2 cellular contexts compared by ENCODE assay signal in the genomic region with DNA sequence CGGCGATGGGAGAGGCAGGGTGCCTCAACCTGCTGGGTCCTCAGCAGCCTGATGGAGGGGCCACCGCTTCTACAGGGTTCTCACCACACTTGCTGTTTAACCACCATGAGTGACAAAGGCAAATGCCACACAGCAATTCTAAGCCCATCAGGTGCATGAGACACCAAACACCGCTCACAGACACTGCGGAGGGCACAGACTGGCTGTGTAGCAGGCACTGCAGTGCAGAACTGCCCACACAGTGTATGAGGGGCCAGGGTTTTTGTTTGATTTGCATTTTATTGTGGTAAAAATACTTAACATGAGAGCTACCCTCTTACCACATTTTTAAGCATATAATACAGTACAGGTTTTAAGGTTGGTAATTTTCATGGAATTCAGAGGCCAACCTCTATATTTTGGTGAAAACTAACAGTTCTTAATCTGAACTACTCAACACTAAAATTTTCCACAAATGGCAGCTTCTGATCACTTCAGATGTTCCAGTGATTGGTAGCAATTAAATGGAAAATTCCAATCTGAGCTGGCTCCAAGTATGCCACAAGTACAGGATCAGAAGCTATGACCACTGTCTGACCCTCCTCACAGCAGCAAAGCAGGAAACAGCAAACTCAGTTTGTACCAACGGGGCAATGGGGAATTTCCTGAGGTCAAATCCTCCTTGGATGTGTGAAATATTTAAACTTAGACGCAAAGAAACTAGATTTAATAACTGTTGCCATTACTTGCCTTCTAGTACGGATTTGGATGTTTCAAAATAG.
A peak's percentile ranks its signal among the peaks of the same experiment; 100 is the strongest.
TF ChIP-seq lines count a peak whose summit lies in the region.

No MANE protein-coding gene starts in this region.

TF ChIP-seq in HCT116, 20 proteins besides CTCF, POLR2A, EP300 and RAD21:
- TF ChIP-seq EZH2 (IDR thresholded peaks at IDR 0.05) (no peak), JUND (IDR thresholded peaks at IDR 0.05) (no peak), YY1 (IDR thresholded peaks at IDR 0.05; ENCODE audit: extremely low read depth, insufficient replicate concordance, low read depth, low read length) (no peak), CBX3 (IDR thresholded peaks at IDR 0.05; ENCODE audit: low read depth) (no peak), SRF (IDR thresholded peaks at IDR 0.05; ENCODE audit: low read depth) (no peak), CEBPB (IDR thresholded peaks at IDR 0.05; ENCODE audit: low read depth) (no peak), SP1 (IDR thresholded peaks at IDR 0.05; ENCODE audit: low read depth) (no peak), TCF7L2 (IDR thresholded peaks at IDR 0.05; ENCODE audit: borderline replicate concordance, extremely low read depth, insufficient read depth, insufficient read length) (no peak), EZH2phosphoT487 (IDR thresholded peaks at IDR 0.05; ENCODE audit: borderline replicate concordance) (no peak), EGR1 (IDR thresholded peaks at IDR 0.05; ENCODE audit: low read depth) (no peak)
- TF ChIP-seq, protein P1, sequence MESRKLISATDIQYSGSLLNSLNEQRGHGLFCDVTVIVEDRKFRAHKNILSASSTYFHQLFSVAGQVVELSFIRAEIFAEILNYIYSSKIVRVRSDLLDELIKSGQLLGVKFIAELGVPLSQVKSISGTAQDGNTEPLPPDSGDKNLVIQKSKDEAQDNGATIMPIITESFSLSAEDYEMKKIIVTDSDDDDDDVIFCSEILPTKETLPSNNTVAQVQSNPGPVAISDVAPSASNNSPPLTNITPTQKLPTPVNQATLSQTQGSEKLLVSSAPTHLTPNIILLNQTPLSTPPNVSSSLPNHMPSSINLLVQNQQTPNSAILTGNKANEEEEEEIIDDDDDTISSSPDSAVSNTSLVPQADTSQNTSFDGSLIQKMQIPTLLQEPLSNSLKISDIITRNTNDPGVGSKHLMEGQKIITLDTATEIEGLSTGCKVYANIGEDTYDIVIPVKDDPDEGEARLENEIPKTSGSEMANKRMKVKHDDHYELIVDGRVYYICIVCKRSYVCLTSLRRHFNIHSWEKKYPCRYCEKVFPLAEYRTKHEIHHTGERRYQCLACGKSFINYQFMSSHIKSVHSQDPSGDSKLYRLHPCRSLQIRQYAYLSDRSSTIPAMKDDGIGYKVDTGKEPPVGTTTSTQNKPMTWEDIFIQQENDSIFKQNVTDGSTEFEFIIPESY (IDR thresholded peaks at IDR 0.05; ENCODE audit: extremely low read depth, insufficient replicate concordance, low read length) = no peak
- TF ChIP-seq, protein P2, sequence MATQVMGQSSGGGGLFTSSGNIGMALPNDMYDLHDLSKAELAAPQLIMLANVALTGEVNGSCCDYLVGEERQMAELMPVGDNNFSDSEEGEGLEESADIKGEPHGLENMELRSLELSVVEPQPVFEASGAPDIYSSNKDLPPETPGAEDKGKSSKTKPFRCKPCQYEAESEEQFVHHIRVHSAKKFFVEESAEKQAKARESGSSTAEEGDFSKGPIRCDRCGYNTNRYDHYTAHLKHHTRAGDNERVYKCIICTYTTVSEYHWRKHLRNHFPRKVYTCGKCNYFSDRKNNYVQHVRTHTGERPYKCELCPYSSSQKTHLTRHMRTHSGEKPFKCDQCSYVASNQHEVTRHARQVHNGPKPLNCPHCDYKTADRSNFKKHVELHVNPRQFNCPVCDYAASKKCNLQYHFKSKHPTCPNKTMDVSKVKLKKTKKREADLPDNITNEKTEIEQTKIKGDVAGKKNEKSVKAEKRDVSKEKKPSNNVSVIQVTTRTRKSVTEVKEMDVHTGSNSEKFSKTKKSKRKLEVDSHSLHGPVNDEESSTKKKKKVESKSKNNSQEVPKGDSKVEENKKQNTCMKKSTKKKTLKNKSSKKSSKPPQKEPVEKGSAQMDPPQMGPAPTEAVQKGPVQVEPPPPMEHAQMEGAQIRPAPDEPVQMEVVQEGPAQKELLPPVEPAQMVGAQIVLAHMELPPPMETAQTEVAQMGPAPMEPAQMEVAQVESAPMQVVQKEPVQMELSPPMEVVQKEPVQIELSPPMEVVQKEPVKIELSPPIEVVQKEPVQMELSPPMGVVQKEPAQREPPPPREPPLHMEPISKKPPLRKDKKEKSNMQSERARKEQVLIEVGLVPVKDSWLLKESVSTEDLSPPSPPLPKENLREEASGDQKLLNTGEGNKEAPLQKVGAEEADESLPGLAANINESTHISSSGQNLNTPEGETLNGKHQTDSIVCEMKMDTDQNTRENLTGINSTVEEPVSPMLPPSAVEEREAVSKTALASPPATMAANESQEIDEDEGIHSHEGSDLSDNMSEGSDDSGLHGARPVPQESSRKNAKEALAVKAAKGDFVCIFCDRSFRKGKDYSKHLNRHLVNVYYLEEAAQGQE (IDR thresholded peaks at IDR 0.05; ENCODE audit: low read depth) = no peak
TF ChIP-seq in HCT116: peak in this region for 0.

TF ChIP-seq in endothelial cell of umbilical vein, 7 proteins besides CTCF, POLR2A, EP300 and RAD21:
- TF ChIP-seq MYC (IDR thresholded peaks at IDR 0.05; ENCODE audit: low read depth, low read length) = no peak
- TF ChIP-seq, protein P3, sequence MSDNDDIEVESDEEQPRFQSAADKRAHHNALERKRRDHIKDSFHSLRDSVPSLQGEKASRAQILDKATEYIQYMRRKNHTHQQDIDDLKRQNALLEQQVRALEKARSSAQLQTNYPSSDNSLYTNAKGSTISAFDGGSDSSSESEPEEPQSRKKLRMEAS (IDR thresholded peaks at IDR 0.05; ENCODE audit: insufficient read depth, insufficient read length) = no peak
- TF ChIP-seq FOS (IDR thresholded peaks at IDR 0.05; ENCODE audit: borderline replicate concordance, insufficient read depth, low read length) = peak; percentile 6
- TF ChIP-seq POLR2AphosphoS5 (IDR thresholded peaks at IDR 0.05; ENCODE audit: insufficient read depth, low read depth, low read length) = peak; percentile 28
- no peak for TF ChIP-seq GATA2 (IDR thresholded peaks at IDR 0.05; ENCODE audit: insufficient read depth, insufficient read length, low read depth, low read length)
- TF ChIP-seq EZH2 (IDR thresholded peaks at IDR 0.05; ENCODE audit: borderline replicate concordance, low read depth, low read length, severe bottlenecking) = no peak
- no peak for TF ChIP-seq JUN (IDR thresholded peaks at IDR 0.05; ENCODE audit: borderline replicate concordance, insufficient read depth, insufficient read length, low read depth)
